ENCODE assay signal across 30 cellular contexts in genomic region chr1:90317628-90318027, GRCh38.
"Had no signal": no experiment of that assay in that cellular context is flagged by ENCODE, and none has a peak within 500 bp of the region (broad histone marks: within the 10 kb centered on the region; RNA-seq: fewer than 3 reads in every experiment).

No MANE protein-coding gene starts in this region.

- H3K27ac Mint-ChIP-seq: activated CD4-positive, alpha-beta T cell treated with anti-CD3 and anti-CD28 coated beads, Interleukin-2, amount 10 ng/mL, durations not matched to agents 24 days and 14 days; activated CD8-positive, alpha-beta memory T cell treated with anti-CD3 and anti-CD28 coated beads, Interleukin-2, amount 10 ng/mL, durations not matched to agents 7 days and 5 days; activated naive CD4-positive, alpha-beta T cell treated with anti-CD3 and anti-CD28 coated beads, Interleukin-2, amount 50 U/mL, for 72 hours; activated naive CD8-positive, alpha-beta T cell treated with anti-CD3 and anti-CD28 coated beads, Interleukin-2, amount 50 U/mL, for 24 hours; T-helper 1 cell treated with Interleukin-12 subunit alpha and Interleukin-12 subunit beta and Interleukin-4 antibody, amounts not matched to agents 30 μg/mL and 1 μg/mL, for 36 hours; WTC11 had no signal

- H3K27me3 ChIP-seq: ascending aorta, body of pancreas, cardiac muscle cell, SJSA1 had no signal

- H3K9me3 ChIP-seq: ascending aorta, body of pancreas, SJSA1 had no signal

- H3K4me3 Mint-ChIP-seq: activated CD4-positive, alpha-beta T cell treated with anti-CD3 and anti-CD28 coated beads, Interleukin-2, amount 10 ng/mL, durations not matched to agents 24 days and 14 days; activated CD8-positive, alpha-beta memory T cell treated with anti-CD3 and anti-CD28 coated beads, Interleukin-2, amount 10 ng/mL, durations not matched to agents 7 days and 5 days; activated naive CD8-positive, alpha-beta T cell treated with anti-CD3 and anti-CD28 coated beads, Interleukin-2, amount 50 U/mL, for 24 hours; activated T-cell treated with anti-CD3 and anti-CD28 coated beads, Interleukin-2, amount 50 U/mL, for 4 hours; T-helper 1 cell treated with Interleukin-12 subunit alpha and Interleukin-12 subunit beta and Interleukin-4 antibody, amounts not matched to agents 30 μg/mL and 1 μg/mL, for 36 hours; WTC11 had no signal

- H3K27ac ChIP-seq: ascending aorta, body of pancreas, cardiac muscle cell, SJSA1 had no signal

- H3K9me3 Mint-ChIP-seq: activated CD4-positive, alpha-beta T cell treated with anti-CD3 and anti-CD28 coated beads, Interleukin-2, amount 10 ng/mL, durations not matched to agents 24 days and 14 days; activated naive CD4-positive, alpha-beta T cell treated with anti-CD3 and anti-CD28 coated beads, Interleukin-2, amount 50 U/mL, for 72 hours; activated naive CD8-positive, alpha-beta T cell treated with anti-CD3 and anti-CD28 coated beads, Interleukin-2, amount 50 U/mL, for 24 hours; activated T-cell treated with anti-CD3 and anti-CD28 coated beads, Interleukin-2, amount 50 U/mL, for 4 hours; T-helper 1 cell treated with Interleukin-12 subunit alpha and Interleukin-12 subunit beta and Interleukin-4 antibody, amounts not matched to agents 30 μg/mL and 1 μg/mL, for 36 hours; WTC11 had no signal

- H3K27me3 Mint-ChIP-seq: activated CD4-positive, alpha-beta T cell treated with anti-CD3 and anti-CD28 coated beads, Interleukin-2, amount 10 ng/mL, durations not matched to agents 24 days and 14 days; activated naive CD8-positive, alpha-beta T cell treated with anti-CD3 and anti-CD28 coated beads, Interleukin-2, amount 50 U/mL, for 24 hours had no signal

- H3K36me3 Mint-ChIP-seq: activated CD8-positive, alpha-beta memory T cell treated with anti-CD3 and anti-CD28 coated beads, Interleukin-2, amount 10 ng/mL, durations not matched to agents 7 days and 5 days; activated naive CD4-positive, alpha-beta T cell treated with anti-CD3 and anti-CD28 coated beads, Interleukin-2, amount 50 U/mL, for 72 hours; WTC11 had no signal

- H3K36me3 ChIP-seq: ascending aorta, cardiac muscle cell, SJSA1 had no signal

- H3K4me1 Mint-ChIP-seq: activated CD4-positive, alpha-beta T cell treated with anti-CD3 and anti-CD28 coated beads, Interleukin-2, amount 10 ng/mL, durations not matched to agents 24 days and 14 days; activated CD8-positive, alpha-beta memory T cell treated with anti-CD3 and anti-CD28 coated beads, Interleukin-2, amount 10 ng/mL, durations not matched to agents 7 days and 5 days; activated naive CD8-positive, alpha-beta T cell treated with anti-CD3 and anti-CD28 coated beads, Interleukin-2, amount 50 U/mL, for 24 hours; WTC11 had no signal

- H3K4me1 ChIP-seq: ascending aorta, body of pancreas, SJSA1 had no signal

- DNase-seq: activated CD4-positive, alpha-beta T cell treated with anti-CD3 and anti-CD28 coated beads for 1 hour; activated CD4-positive, alpha-beta T cell treated with anti-CD3 and anti-CD28 coated beads, Interleukin-2, amount 10 ng/mL, durations not matched to agents 24 days and 14 days; activated CD4-positive, alpha-beta T cell treated with anti-CD3 and anti-CD28 coated beads, Interleukin-2, amount 50 U/mL, for 48 hours; activated CD8-positive, alpha-beta memory T cell treated with anti-CD3 and anti-CD28 coated beads, Interleukin-2, amount 10 ng/mL, durations not matched to agents 7 days and 5 days; activated effector memory CD4-positive, alpha-beta T cell treated with anti-CD3 and anti-CD28 coated beads, Interleukin-2, amount 50 U/mL, for 16 hours; activated naive CD4-positive, alpha-beta T cell treated with Interleukin-2 at 50 U/mL for 16 hours; activated naive CD8-positive, alpha-beta T cell treated with anti-CD3 and anti-CD28 coated beads, Interleukin-2, amount 50 U/mL, for 24 hours; activated T-cell treated with anti-CD3 and anti-CD28 coated beads, Interleukin-2, amount 50 U/mL, for 4 hours; amniotic stem cell; body of pancreas; cerebellar nuclear complex; KG1; MM.1S; NCI-H1105; NCI-H1436; NCI-H187 treated with DMSO at 0.1 percent for 48 hours; NCI-H2081 treated with DMSO at 0.1 percent for 48 hours; NCI-H526; NCI-H774; NK-92 treated with Interleukin-12 subunit alpha and Interleukin-12 subunit beta, amount 100 ng/mL, for 24 hours; OCI-M1; Right ventricle myocardium superior; RPMI8226; T-helper 9 cell had no signal

- H3K4me3 ChIP-seq: ascending aorta, body of pancreas, cardiac muscle cell, SJSA1 had no signal
